Comparison of ENCODE assay signal across 15 cellular contexts in the genomic region with DNA sequence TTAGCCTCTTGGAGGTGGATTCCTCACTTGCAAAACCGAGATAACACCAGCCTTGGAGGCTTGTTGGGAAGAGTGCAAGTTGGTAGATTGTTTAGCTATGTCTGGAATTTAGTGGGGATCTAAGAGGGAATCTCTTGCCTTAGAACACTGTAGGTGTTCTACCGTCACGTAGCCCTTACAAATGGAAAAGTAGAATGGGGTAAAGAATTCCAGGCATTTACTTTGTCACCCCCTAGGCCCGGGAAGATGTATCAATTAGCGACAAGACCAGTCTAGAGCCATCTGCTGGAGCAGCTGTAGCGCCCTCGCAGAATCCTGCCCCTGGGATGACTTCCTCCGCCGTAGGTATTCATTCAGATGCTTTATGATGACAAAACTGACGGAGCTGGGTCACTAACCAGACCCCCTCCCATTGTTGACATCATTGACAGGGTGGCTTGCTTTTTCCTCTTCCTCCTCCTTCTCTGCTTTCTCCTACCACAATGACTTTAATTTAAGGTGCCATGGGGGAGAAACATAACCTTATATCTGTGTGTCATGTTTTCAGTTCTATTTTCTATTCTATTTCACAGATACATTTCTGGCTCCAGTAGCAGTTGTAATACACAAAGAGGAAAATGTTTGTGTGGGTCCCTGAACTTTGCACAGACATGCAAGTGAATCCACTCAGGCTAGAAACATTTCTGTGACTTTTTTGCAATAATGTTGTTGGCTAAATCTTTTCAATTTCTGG.
DNase-seq lines count a peak whose midpoint lies in the region; FAIRE-seq and TF ChIP-seq lines count a peak whose summit lies in the region.
"Had no signal": no experiment of that assay in that cellular context is flagged by ENCODE, and none has a peak within 500 bp of the region (broad histone marks: within the 10 kb centered on the region; RNA-seq: fewer than 3 reads in every experiment).

No MANE protein-coding gene starts in this region.

- peaks cover 5% of the 10 kb centered on the region; the same call in 1 of the 2 replicates for H3K4me1 ChIP-seq in HUES48 (ENCODE audit: control insufficient read depth, insufficient read depth, low read length)
- no peaks in the 10 kb centered on the region for H3K4me1 ChIP-seq in astrocyte (ENCODE audit: insufficient read depth, low read length)
- no peaks in the 10 kb centered on the region for H3K4me1 ChIP-seq in tibial artery

- intact Hi-C loops in tibial artery (cut with DNase I; ENCODE audit: low total_unique reads), result no loop called here

- no peak for FAIRE-seq in astrocyte (lab: Jason Lieb, UNC)

- H3K4me3 ChIP-seq in HUES48 (ENCODE audit: low read depth, low read length) (no peak overlapping the region), astrocyte (ENCODE audit: insufficient read depth, low read depth, low read length) (no peak overlapping the region), MG63 (no peak overlapping the region), tibial artery (no peak overlapping the region)

- H3K9me3 ChIP-seq in HUES48 (ENCODE audit: control insufficient read depth, insufficient read depth, low read length) (no peaks in the 10 kb centered on the region), astrocyte (ENCODE audit: insufficient read depth, low read depth, low read length) (no peaks in the 10 kb centered on the region), MG63 (no peaks in the 10 kb centered on the region), tibial artery (no peaks in the 10 kb centered on the region)

- H3K4me3 Mint-ChIP-seq in astrocyte (ENCODE audit: unreplicated experiment), result no peak overlapping the region
- H3K4me3 Mint-ChIP-seq: CD8-positive, alpha-beta memory T cell had no signal

- H3K9me3 Mint-ChIP-seq in astrocyte (ENCODE audit: unreplicated experiment), result peaks cover 7% of the 10 kb centered on the region

- TF ChIP-seq CTCF in astrocyte (IDR thresholded peaks at IDR 0.05; ENCODE audit: insufficient read depth, low read depth, low read length), result no peak
- no peak for TF ChIP-seq CTCF in tibial artery (IDR thresholded peaks at IDR 0.05)

- H3K27me3 ChIP-seq in HUES48 (ENCODE audit: control insufficient read depth, insufficient read depth, low read length) (no peaks in the 10 kb centered on the region), astrocyte (ENCODE audit: insufficient read depth, low read length) (peaks cover 5% of the 10 kb centered on the region), MG63 (no peaks in the 10 kb centered on the region), tibial artery (no peaks in the 10 kb centered on the region)

- H3K4me2 ChIP-seq in astrocyte (ENCODE audit: low read length), result no peak overlapping the region
- H3K4me2 ChIP-seq: KMS-11 had no signal

- H3K36me3 ChIP-seq in HUES48 (ENCODE audit: control insufficient read depth, insufficient read depth, low read length) (no peaks in the 10 kb centered on the region), astrocyte (ENCODE audit: insufficient read depth, low read length) (no peaks in the 10 kb centered on the region), MG63 (no peaks in the 10 kb centered on the region), tibial artery (no peaks in the 10 kb centered on the region)

- H2AFZ ChIP-seq in astrocyte (ENCODE audit: low read depth, low read length), result no peak overlapping the region

- H3K27ac ChIP-seq in HUES48 (ENCODE audit: low read depth, low read length) (peak overlapping the region; percentile 42), astrocyte (ENCODE audit: low read depth, low read length) (no peak overlapping the region), tibial artery (no peak overlapping the region)
- H3K27ac ChIP-seq: KMS-11 had no signal

- H3K36me3 Mint-ChIP-seq in astrocyte (ENCODE audit: low read depth, unreplicated experiment), result no peaks in the 10 kb centered on the region
- H3K36me3 Mint-ChIP-seq: CD8-positive, alpha-beta memory T cell had no signal

- H3K79me2 ChIP-seq in astrocyte (ENCODE audit: insufficient read depth, low read length), result no peaks in the 10 kb centered on the region

- no peak overlapping the region for H3K27ac Mint-ChIP-seq in astrocyte (ENCODE audit: unreplicated experiment)
- H3K27ac Mint-ChIP-seq: CD8-positive, alpha-beta memory T cell had no signal

- DNase-seq in astrocyte (ENCODE audit: low read depth), result peak; percentile 38
- peak; percentile 64 for DNase-seq in iPS-NIHi7 (ENCODE audit: extremely low spot score)
- DNase-seq in RKO (ENCODE audit: low spot score), result no peak
- DNase-seq in MG63, result no peak
- no peak for DNase-seq in tibial artery
- no peak for DNase-seq in DMS 273 treated with DMSO at 0.1 percent for 48 hours (lab: John Stamatoyannopoulos, UW)
- DNase-seq: CD8-positive, alpha-beta memory T cell; NCI-H1092 treated with DMSO at 0.1 percent for 48 hours; NCI-H1694; NCI-H2107; NCI-H345; NCI-H748 treated with DMSO at 0.1 percent for 48 hours; Right ventricle myocardium superior had no signal

- H3K4me1 Mint-ChIP-seq in astrocyte (ENCODE audit: low read depth, unreplicated experiment), result peaks cover 16% of the 10 kb centered on the region
- H3K4me1 Mint-ChIP-seq: CD8-positive, alpha-beta memory T cell had no signal

- H3K27me3 Mint-ChIP-seq in astrocyte (ENCODE audit: low read depth, unreplicated experiment), result no peaks in the 10 kb centered on the region

- H4K20me1 ChIP-seq in astrocyte (ENCODE audit: insufficient read depth, low read length), result no peaks in the 10 kb centered on the region

- H3K9ac ChIP-seq in HUES48 (ENCODE audit: low read depth, low read length) (no peak overlapping the region), astrocyte (ENCODE audit: low read length) (no peak overlapping the region)
- H3K9ac ChIP-seq: KMS-11 had no signal

Comparison
In these comparisons a context has a peak if more than half of its experiments do, and no peak if none do; other contexts are left out.
1. DNase-seq: peak in astrocyte (single experiment) and iPS-NIHi7 (single experiment); none in RKO (single experiment), MG63 (single experiment), tibial artery (0 of 2) and DMS 273 treated with DMSO at 0.1 percent for 48 hours (single experiment).